Comparison of ENCODE assay signal across 1 cellular context in the genomic region with DNA sequence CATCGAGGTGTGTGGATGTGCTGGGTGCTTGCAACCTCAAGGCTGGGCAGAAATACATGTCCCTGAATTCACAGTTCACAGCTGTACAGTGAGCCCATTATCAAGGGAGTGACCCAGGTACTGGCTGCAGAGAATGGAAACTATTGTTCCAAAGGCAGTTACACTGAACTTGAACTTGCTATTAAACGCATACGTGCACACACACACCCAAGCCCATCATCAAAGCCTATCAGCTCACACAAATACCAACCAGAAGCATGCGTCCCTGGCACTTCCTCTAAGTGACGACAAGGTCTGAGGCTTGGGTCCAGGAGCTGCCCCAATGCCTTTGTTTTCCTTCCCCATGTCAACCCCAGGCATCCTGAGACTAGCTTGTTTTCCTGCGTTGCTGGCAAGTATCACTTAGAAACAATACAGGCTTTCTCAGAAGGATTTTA.
TF ChIP-seq lines count a peak whose summit lies in the region.

No MANE protein-coding gene starts in this region.

TF ChIP-seq in GM23338, 12 proteins besides CTCF, POLR2A, EP300 and RAD21 (continued from another document):
- TF ChIP-seq, protein P1, sequence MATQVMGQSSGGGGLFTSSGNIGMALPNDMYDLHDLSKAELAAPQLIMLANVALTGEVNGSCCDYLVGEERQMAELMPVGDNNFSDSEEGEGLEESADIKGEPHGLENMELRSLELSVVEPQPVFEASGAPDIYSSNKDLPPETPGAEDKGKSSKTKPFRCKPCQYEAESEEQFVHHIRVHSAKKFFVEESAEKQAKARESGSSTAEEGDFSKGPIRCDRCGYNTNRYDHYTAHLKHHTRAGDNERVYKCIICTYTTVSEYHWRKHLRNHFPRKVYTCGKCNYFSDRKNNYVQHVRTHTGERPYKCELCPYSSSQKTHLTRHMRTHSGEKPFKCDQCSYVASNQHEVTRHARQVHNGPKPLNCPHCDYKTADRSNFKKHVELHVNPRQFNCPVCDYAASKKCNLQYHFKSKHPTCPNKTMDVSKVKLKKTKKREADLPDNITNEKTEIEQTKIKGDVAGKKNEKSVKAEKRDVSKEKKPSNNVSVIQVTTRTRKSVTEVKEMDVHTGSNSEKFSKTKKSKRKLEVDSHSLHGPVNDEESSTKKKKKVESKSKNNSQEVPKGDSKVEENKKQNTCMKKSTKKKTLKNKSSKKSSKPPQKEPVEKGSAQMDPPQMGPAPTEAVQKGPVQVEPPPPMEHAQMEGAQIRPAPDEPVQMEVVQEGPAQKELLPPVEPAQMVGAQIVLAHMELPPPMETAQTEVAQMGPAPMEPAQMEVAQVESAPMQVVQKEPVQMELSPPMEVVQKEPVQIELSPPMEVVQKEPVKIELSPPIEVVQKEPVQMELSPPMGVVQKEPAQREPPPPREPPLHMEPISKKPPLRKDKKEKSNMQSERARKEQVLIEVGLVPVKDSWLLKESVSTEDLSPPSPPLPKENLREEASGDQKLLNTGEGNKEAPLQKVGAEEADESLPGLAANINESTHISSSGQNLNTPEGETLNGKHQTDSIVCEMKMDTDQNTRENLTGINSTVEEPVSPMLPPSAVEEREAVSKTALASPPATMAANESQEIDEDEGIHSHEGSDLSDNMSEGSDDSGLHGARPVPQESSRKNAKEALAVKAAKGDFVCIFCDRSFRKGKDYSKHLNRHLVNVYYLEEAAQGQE (IDR thresholded peaks at IDR 0.05; ENCODE audit: unreplicated experiment) = no peak
- TF ChIP-seq ZNF114 (CRISPR knock-in tag; IDR thresholded peaks at IDR 0.05) = no peak
- TF ChIP-seq, protein P2, sequence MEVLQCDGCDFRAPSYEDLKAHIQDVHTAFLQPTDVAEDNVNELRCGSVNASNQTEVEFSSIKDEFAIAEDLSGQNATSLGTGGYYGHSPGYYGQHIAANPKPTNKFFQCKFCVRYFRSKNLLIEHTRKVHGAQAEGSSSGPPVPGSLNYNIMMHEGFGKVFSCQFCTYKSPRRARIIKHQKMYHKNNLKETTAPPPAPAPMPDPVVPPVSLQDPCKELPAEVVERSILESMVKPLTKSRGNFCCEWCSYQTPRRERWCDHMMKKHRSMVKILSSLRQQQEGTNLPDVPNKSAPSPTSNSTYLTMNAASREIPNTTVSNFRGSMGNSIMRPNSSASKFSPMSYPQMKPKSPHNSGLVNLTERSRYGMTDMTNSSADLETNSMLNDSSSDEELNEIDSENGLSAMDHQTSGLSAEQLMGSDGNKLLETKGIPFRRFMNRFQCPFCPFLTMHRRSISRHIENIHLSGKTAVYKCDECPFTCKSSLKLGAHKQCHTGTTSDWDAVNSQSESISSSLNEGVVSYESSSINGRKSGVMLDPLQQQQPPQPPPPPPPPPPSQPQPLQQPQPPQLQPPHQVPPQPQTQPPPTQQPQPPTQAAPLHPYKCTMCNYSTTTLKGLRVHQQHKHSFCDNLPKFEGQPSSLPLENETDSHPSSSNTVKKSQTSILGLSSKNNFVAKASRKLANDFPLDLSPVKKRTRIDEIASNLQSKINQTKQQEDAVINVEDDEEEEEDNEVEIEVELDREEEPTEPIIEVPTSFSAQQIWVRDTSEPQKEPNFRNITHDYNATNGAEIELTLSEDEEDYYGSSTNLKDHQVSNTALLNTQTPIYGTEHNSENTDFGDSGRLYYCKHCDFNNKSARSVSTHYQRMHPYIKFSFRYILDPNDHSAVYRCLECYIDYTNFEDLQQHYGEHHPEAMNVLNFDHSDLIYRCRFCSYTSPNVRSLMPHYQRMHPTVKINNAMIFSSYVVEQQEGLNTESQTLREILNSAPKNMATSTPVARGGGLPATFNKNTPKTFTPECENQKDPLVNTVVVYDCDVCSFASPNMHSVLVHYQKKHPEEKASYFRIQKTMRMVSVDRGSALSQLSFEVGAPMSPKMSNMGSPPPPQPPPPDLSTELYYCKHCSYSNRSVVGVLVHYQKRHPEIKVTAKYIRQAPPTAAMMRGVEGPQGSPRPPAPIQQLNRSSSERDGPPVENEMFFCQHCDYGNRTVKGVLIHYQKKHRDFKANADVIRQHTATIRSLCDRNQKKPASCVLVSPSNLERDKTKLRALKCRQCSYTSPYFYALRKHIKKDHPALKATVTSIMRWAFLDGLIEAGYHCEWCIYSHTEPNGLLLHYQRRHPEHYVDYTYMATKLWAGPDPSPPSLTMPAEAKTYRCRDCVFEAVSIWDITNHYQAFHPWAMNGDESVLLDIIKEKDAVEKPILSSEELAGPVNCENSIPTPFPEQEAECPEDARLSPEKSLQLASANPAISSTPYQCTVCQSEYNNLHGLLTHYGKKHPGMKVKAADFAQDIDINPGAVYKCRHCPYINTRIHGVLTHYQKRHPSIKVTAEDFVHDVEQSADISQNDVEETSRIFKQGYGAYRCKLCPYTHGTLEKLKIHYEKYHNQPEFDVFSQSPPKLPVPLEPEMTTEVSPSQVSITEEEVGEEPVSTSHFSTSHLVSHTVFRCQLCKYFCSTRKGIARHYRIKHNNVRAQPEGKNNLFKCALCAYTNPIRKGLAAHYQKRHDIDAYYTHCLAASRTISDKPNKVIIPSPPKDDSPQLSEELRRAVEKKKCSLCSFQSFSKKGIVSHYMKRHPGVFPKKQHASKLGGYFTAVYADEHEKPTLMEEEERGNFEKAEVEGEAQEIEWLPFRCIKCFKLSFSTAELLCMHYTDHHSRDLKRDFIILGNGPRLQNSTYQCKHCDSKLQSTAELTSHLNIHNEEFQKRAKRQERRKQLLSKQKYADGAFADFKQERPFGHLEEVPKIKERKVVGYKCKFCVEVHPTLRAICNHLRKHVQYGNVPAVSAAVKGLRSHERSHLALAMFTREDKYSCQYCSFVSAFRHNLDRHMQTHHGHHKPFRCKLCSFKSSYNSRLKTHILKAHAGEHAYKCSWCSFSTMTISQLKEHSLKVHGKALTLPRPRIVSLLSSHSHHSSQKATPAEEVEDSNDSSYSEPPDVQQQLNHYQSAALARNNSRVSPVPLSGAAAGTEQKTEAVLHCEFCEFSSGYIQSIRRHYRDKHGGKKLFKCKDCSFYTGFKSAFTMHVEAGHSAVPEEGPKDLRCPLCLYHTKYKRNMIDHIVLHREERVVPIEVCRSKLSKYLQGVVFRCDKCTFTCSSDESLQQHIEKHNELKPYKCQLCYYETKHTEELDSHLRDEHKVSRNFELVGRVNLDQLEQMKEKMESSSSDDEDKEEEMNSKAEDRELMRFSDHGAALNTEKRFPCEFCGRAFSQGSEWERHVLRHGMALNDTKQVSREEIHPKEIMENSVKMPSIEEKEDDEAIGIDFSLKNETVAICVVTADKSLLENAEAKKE (CRISPR knock-in tag; IDR thresholded peaks at IDR 0.05) = no peak
- no peak for TF ChIP-seq NANOG (IDR thresholded peaks at IDR 0.05; ENCODE audit: borderline replicate concordance)
TF ChIP-seq in GM23338: peak in this region for 0.
